ENCODE assay signal across 10 cellular contexts in genomic region chr11:9571071-9571765, GRCh38. TPM values are rescaled to one million over a fixed set of nuclear protein-coding genes. Genes with fewer than 3 reads are reported as not detected.
A peak's percentile ranks its signal among the peaks of the same experiment; 100 is the strongest.
DNase-seq lines count a peak whose midpoint lies in the region; TF ChIP-seq lines count a peak whose summit lies in the region.
"Had no signal": no experiment of that assay in that cellular context is flagged by ENCODE, and none has a peak within 500 bp of the region (broad histone marks: within the 10 kb centered on the region; RNA-seq: fewer than 3 reads in every experiment).

No MANE protein-coding gene starts in this region.

- H3K27me3 ChIP-seq in SJCRH30 (no peaks in the 10 kb centered on the region), smooth muscle cell (ENCODE audit: low read depth) (no peaks in the 10 kb centered on the region)

- no peak for TF ChIP-seq CTCF in smooth muscle cell (IDR thresholded peaks at IDR 0.05; ENCODE audit: borderline replicate concordance, insufficient read depth, poor library complexity, severe bottlenecking)

- peaks cover 38% of the 10 kb centered on the region for H3K4me1 ChIP-seq in SJCRH30
- H3K4me1 ChIP-seq in smooth muscle cell (ENCODE audit: low read depth), result peaks cover 31% of the 10 kb centered on the region

- POLR2A ChIA-PET in activated CD4-positive, alpha-beta T cell treated with anti-CD3 and anti-CD28 coated beads, Interleukin-2, amount 10 ng/mL, durations not matched to agents 7 days and 5 days (lab: Charles Lee), result no interaction called here

- H3K36me3 Mint-ChIP-seq in activated CD4-positive, alpha-beta T cell treated with anti-CD3 and anti-CD28 coated beads, Interleukin-2, amount 10 ng/mL, durations not matched to agents 7 days and 5 days (ENCODE audit: low read depth), result peaks cover 16% of the 10 kb centered on the region
- peaks cover 0 to 3% (median 0%) of the 10 kb centered on the region in 3 donors for H3K36me3 Mint-ChIP-seq in immature natural killer cell

- CTCF ChIA-PET in activated CD4-positive, alpha-beta T cell treated with anti-CD3 and anti-CD28 coated beads, Interleukin-2, amount 10 ng/mL, durations not matched to agents 7 days and 5 days (lab: Charles Lee), result interaction anchor here (1.0 to 1.2 kb wide), 4 partner anchors 8 to 177 kb away, joined by 3 to 4 read pairs (median 4); no protein-coding TSS in a partner anchor

- H3K4me3 Mint-ChIP-seq in activated CD4-positive, alpha-beta T cell treated with anti-CD3 and anti-CD28 coated beads, Interleukin-2, amount 10 ng/mL, durations not matched to agents 7 days and 5 days, result peak overlapping the region; percentile 76
- H3K4me3 Mint-ChIP-seq in immature natural killer cell, result peak overlapping the region; percentile 53 to 88 (median 83)

- no peak for DNase-seq in activated CD4-positive, alpha-beta T cell treated with anti-CD3 and anti-CD28 coated beads, Interleukin-2, amount 10 ng/mL, durations not matched to agents 7 days and 5 days
- no peak for DNase-seq in activated CD4-positive, alpha-beta T cell treated with anti-CD3 and anti-CD28 coated beads for 48 hours
- DNase-seq in SJCRH30 (peak in 1 of 2 experiments; percentile 54), immature natural killer cell (no peak), smooth muscle cell (lab: John Stamatoyannopoulos, UW; ENCODE audit: unreplicated experiment) (no peak), HPDE6-E6E7 (ENCODE audit: extremely low spot score) (no peak), nucleus accumbens (lab: John Stamatoyannopoulos, UW) (no peak), NCI-H1417 (lab: John Stamatoyannopoulos, UW) (no peak)
- DNase-seq: ACHN; stimulated activated CD4-positive, alpha-beta T cell treated with anti-CD3 and anti-CD28 coated beads, Interleukin-1b, Interleukin-23, amount 100 ng/mL, for 48 hours had no signal

- H3K4me3 ChIP-seq in SJCRH30 (peak overlapping the region; percentile 79), smooth muscle cell (no peak overlapping the region)

- H3K9ac ChIP-seq in smooth muscle cell (ENCODE audit: low read depth), result no peak overlapping the region

- no peak overlapping the region for H3K27ac Mint-ChIP-seq in activated CD4-positive, alpha-beta T cell treated with anti-CD3 and anti-CD28 coated beads, Interleukin-2, amount 10 ng/mL, durations not matched to agents 7 days and 5 days
- H3K27ac Mint-ChIP-seq in immature natural killer cell, result no peak overlapping the region

- H3F3A ChIP-seq in smooth muscle cell (ENCODE audit: low read depth), result peaks cover 21% of the 10 kb centered on the region

- H3K27ac ChIP-seq in SJCRH30, result peak overlapping the region; percentile 89
- H3K27ac ChIP-seq in smooth muscle cell (ENCODE audit: low read depth), result peak overlapping the region; percentile 100

- 79% methylated on average over 8 of the region's 8 CpGs for WGBS in smooth muscle cell (ENCODE audit: low lambda C conversion rate)

- peaks cover 11% of the 10 kb centered on the region for H3K36me3 ChIP-seq in SJCRH30
- H3K36me3 ChIP-seq in smooth muscle cell (ENCODE audit: low read depth), result no peaks in the 10 kb centered on the region

- H3K4me1 Mint-ChIP-seq in activated CD4-positive, alpha-beta T cell treated with anti-CD3 and anti-CD28 coated beads, Interleukin-2, amount 10 ng/mL, durations not matched to agents 7 days and 5 days, result peaks cover 38% of the 10 kb centered on the region
- H3K4me1 Mint-ChIP-seq in immature natural killer cell, result peaks cover 22 to 27% of the 10 kb centered on the region in 2 donors

- peaks cover 19% of the 10 kb centered on the region for H3K79me2 ChIP-seq in smooth muscle cell (ENCODE audit: low read depth)

- H3K9me3 ChIP-seq in SJCRH30 (replicated peaks) (no peaks in the 10 kb centered on the region), smooth muscle cell (replicated peaks; ENCODE audit: low read depth) (no peaks in the 10 kb centered on the region)

- H3K27me3 Mint-ChIP-seq in activated CD4-positive, alpha-beta T cell treated with anti-CD3 and anti-CD28 coated beads, Interleukin-2, amount 10 ng/mL, durations not matched to agents 7 days and 5 days, result peaks cover 3% of the 10 kb centered on the region
- H3K27me3 Mint-ChIP-seq in immature natural killer cell (ENCODE audit: low read depth in 3 of 3), result peaks cover 2 to 16% (median 4%) of the 10 kb centered on the region in 3 donors

- H3K4me2 ChIP-seq in smooth muscle cell, result no peak overlapping the region

- no peak overlapping the region for H2AFZ ChIP-seq in smooth muscle cell (ENCODE audit: low read depth)

- peaks cover 2% of the 10 kb centered on the region for H4K20me1 ChIP-seq in smooth muscle cell (ENCODE audit: low read depth)

- H3K9me3 Mint-ChIP-seq in activated CD4-positive, alpha-beta T cell treated with anti-CD3 and anti-CD28 coated beads, Interleukin-2, amount 10 ng/mL, durations not matched to agents 7 days and 5 days, result no peaks in the 10 kb centered on the region
- no peaks in the 10 kb centered on the region for H3K9me3 Mint-ChIP-seq in immature natural killer cell

RNA-seq across cellular contexts. Expression of gene WEE1, which starts 2.3 kb away (rescaled TPM):
- total RNA-seq in activated CD4-positive, alpha-beta T cell treated with anti-CD3 and anti-CD28 coated beads, Interleukin-2, amount 10 ng/mL, durations not matched to agents 7 days and 5 days, result 10 to 100 TPM; 60.5 to 64.2 TPM
- total RNA-seq in SJCRH30 (2014; rRNA removed; shearing (Covaris generic)), result 102 and 120 TPM in 2 replicates
- 10 to 100 TPM in 1 of 3 donors, 1 to 10 TPM in 2; 7.7 to 11.4 (median 9.9) TPM for polyA plus RNA-seq in immature natural killer cell
- total RNA-seq in smooth muscle cell, result 46.9 and 53.3 TPM in 2 replicates
- polyA plus RNA-seq in smooth muscle cell, result 20.8 and 25.3 TPM in 2 replicates
